ENCODE assay signal across 14 cellular contexts in genomic region chr7:5631185-5631584, GRCh38. TPM values are rescaled to one million over a fixed set of nuclear protein-coding genes. Genes with fewer than 3 reads are reported as not detected.
DNase-seq lines count a peak whose midpoint lies in the region; ATAC-seq, FAIRE-seq and TF ChIP-seq lines count a peak whose summit lies in the region.
"Had no signal": no experiment of that assay in that cellular context is flagged by ENCODE, and none has a peak within 500 bp of the region (broad histone marks: within the 10 kb centered on the region; RNA-seq: fewer than 3 reads in every experiment).

No MANE protein-coding gene starts in this region.

- no peak for TF ChIP-seq EP300 in H1 (IDR thresholded peaks at IDR 0.05; ENCODE audit: borderline replicate concordance in 1 of 2, low read depth in 2 of 2, low read length in 2 of 2)

- no peak overlapping the region for H2BK12ac ChIP-seq in H1 (ENCODE audit: low read depth, low read length)

- H4K91ac ChIP-seq in IMR-90 (ENCODE audit: insufficient read depth, low read depth, low read length) (peak overlapping the region; percentile 4; the same call in 1 of the 2 replicates), H1 (replicated peaks; ENCODE audit: insufficient read length, low read length) (peak overlapping the region; percentile 13)

- no peak for TF ChIP-seq CTCF in IMR-90 (conservative IDR thresholded peaks at IDR 0.05; ENCODE audit: low read depth, low read length)
- no peak for TF ChIP-seq CTCF in H1 (IDR thresholded peaks at IDR 0.05; ENCODE audit: control extremely low read depth in 1 of 3, insufficient read depth in 1 of 3, low read depth in 1 of 3, low read length in 3 of 3)
- no peak for TF ChIP-seq CTCF in nephron progenitor cell (IDR thresholded peaks at IDR 0.05)
- TF ChIP-seq CTCF in GM20000 (IDR thresholded peaks at IDR 0.05; ENCODE audit: extremely low read depth, missing control alignments) = no peak

- no peaks in the 10 kb centered on the region for H3K23me2 ChIP-seq in H1 (ENCODE audit: low read depth, low read length)

- H3K9me3 Mint-ChIP-seq in CD4-positive, CD25-positive, alpha-beta regulatory T cell = no peaks in the 10 kb centered on the region
- no peaks in the 10 kb centered on the region for H3K9me3 Mint-ChIP-seq in nephron progenitor cell
- no peaks in the 10 kb centered on the region for H3K9me3 Mint-ChIP-seq in stimulated activated naive B cell treated with anti-CD40 and anti-IgM and Interleukin-4, amounts not matched to agents 10 μg/mL and 1 μg/mL and 100 μg/mL, for 72 hours
- H3K9me3 Mint-ChIP-seq: memory B cell had no signal

- H3K36me3 Mint-ChIP-seq in CD4-positive, CD25-positive, alpha-beta regulatory T cell = peaks cover 20% of the 10 kb centered on the region
- peaks cover 8% of the 10 kb centered on the region for H3K36me3 Mint-ChIP-seq in nephron progenitor cell (ENCODE audit: low read depth)
- H3K36me3 Mint-ChIP-seq in stimulated activated naive B cell treated with anti-CD40 and anti-IgM and Interleukin-4, amounts not matched to agents 10 μg/mL and 1 μg/mL and 100 μg/mL, for 72 hours = peaks cover 29 to 57% of the 10 kb centered on the region in 2 donors

- H3K23ac ChIP-seq in IMR-90 (ENCODE audit: low read depth, low read length) (no peak overlapping the region), H1 (ENCODE audit: insufficient read length) (no peak overlapping the region)

- WGBS in IMR-90 (ENCODE audit: extremely low coverage in 2 of 2, insufficient read length in 1 of 2), 2 experiments = 100% methylated on average over 1 of the region's 2 CpGs; no CpG with 5 or more reads in 1 of the 2 experiments
- 96% methylated on average over 2 of the region's 2 CpGs; no CpG with 5 or more reads in 1 of the 2 experiments for WGBS in H1 (ENCODE audit: extremely low coverage in 1 of 2, insufficient coverage in 1 of 2, insufficient read length in 1 of 2, insufficient replicate concordance in 2 of 2, low coverage in 1 of 2, low lambda C conversion rate in 2 of 2, missing lambda C conversion rate in 1 of 2), 2 experiments

- H3K27me3 ChIP-seq in CD4-positive, CD25-positive, alpha-beta regulatory T cell (ENCODE audit: control insufficient read depth, insufficient read depth, low read length) = no peaks in the 10 kb centered on the region
- no peaks in the 10 kb centered on the region for H3K27me3 ChIP-seq in IMR-90 (ENCODE audit: control insufficient read depth, insufficient read depth, low read length)
- H3K27me3 ChIP-seq in H1 (replicated peaks in 1 of 4; ENCODE audit: control insufficient read depth in 3 of 4, extremely low read depth in 1 of 4, insufficient read depth in 3 of 4, low read length in 3 of 4) = no peaks in the 10 kb centered on the region; a peak in 1 of 7 replicates
- H3K27me3 ChIP-seq: ascending aorta had no signal

- peaks cover 7 to 40% (median 21%) of the 10 kb centered on the region in 4 donors for H3K4me1 Mint-ChIP-seq in CD4-positive, CD25-positive, alpha-beta regulatory T cell
- peaks cover 91% of the 10 kb centered on the region for H3K4me1 Mint-ChIP-seq in nephron progenitor cell
- H3K4me1 Mint-ChIP-seq in stimulated activated naive B cell treated with anti-CD40 and anti-IgM and Interleukin-4, amounts not matched to agents 10 μg/mL and 1 μg/mL and 100 μg/mL, for 72 hours = peaks cover 33 to 57% of the 10 kb centered on the region in 2 donors

- no peaks in the 10 kb centered on the region for H3K79me2 ChIP-seq in H1 (ENCODE audit: control insufficient read depth in 1 of 2, insufficient read depth in 2 of 2, low read length in 2 of 2)

- in situ Hi-C loops in IMR-90 (cut with MboI; ENCODE audit: low sequenced_read_pairs) = no loop called here

- CTCF ChIA-PET in IMR-90 (lab: Yijun Ruan, JAX) (no interaction called here), H1 (lab: Charles Lee; ENCODE audit: partially characterized antibody) (interaction anchor here (0.5 to 12.5 kb wide), 8 partner anchors 34 to 541 kb away, joined by 3 to 90 read pairs (median 4); no protein-coding TSS in a partner anchor)

- H4K5ac ChIP-seq in IMR-90 (ENCODE audit: low read depth, low read length) (no peak overlapping the region), H1 (ENCODE audit: insufficient read length, low read depth, low read length) (no peak overlapping the region)

- no peak for DNase-seq in CD4-positive, CD25-positive, alpha-beta regulatory T cell
- no peak for DNase-seq in IMR-90
- no peak for DNase-seq in H1 (ENCODE audit: low read depth in 1 of 2, low spot score in 2 of 2)
- no peak for DNase-seq in nephron progenitor cell
- no peak for DNase-seq in stimulated activated naive B cell treated with anti-CD40 and anti-IgM and Interleukin-4, amounts not matched to agents 10 μg/mL and 1 μg/mL and 100 μg/mL, for 72 hours
- no peak for DNase-seq in EL
- DNase-seq in GM20000 (ENCODE audit: low spot score) = no peak
- DNase-seq: foreskin melanocyte, KG1, OCI-M1 had no signal

- no peak overlapping the region for H2AK9ac ChIP-seq in IMR-90 (replicated peaks; ENCODE audit: low read depth, low read length, poor library complexity)

- H3K18ac ChIP-seq in IMR-90 (ENCODE audit: low read depth, low read length) (no peak overlapping the region), H1 (ENCODE audit: extremely low read depth, low read length) (no peak overlapping the region)

- ATAC-seq in CD4-positive, CD25-positive, alpha-beta regulatory T cell (ENCODE audit: low read depth in 2 of 2) = no peak
- ATAC-seq in IMR-90 (ENCODE audit: low read depth) = no peak
- ATAC-seq in stimulated activated naive B cell treated with anti-CD40 and anti-IgM and Interleukin-4, amounts not matched to agents 10 μg/mL and 1 μg/mL and 100 μg/mL, for 72 hours (replicated peaks) = no peak
- ATAC-seq: HCT116 had no signal

- peak overlapping the region; percentile 6; the same call in 1 of the 2 replicates for H3K4ac ChIP-seq in IMR-90 (ENCODE audit: low read depth, low read length)
- no peak overlapping the region for H3K4ac ChIP-seq in H1 (replicated peaks; ENCODE audit: insufficient read length, low read depth, low read length)

- no peak overlapping the region for H3K4me3 Mint-ChIP-seq in CD4-positive, CD25-positive, alpha-beta regulatory T cell
- no peak overlapping the region for H3K4me3 Mint-ChIP-seq in nephron progenitor cell
- no peak overlapping the region for H3K4me3 Mint-ChIP-seq in stimulated activated naive B cell treated with anti-CD40 and anti-IgM and Interleukin-4, amounts not matched to agents 10 μg/mL and 1 μg/mL and 100 μg/mL, for 72 hours
- H3K4me3 Mint-ChIP-seq: memory B cell had no signal

- no peak for TF ChIP-seq RAD21 in IMR-90 (IDR thresholded peaks at IDR 0.05; ENCODE audit: low read length)
- TF ChIP-seq RAD21 in H1 (IDR thresholded peaks at IDR 0.05 in 1 of 2, conservative IDR thresholded peaks at IDR 0.05 in 1 of 2; ENCODE audit: low read depth in 2 of 2, low read length in 2 of 2) = no peak

- H3K27ac Mint-ChIP-seq in CD4-positive, CD25-positive, alpha-beta regulatory T cell = peak overlapping the region; percentile 79 to 92 (median 82)
- peak overlapping the region; percentile 97 for H3K27ac Mint-ChIP-seq in nephron progenitor cell
- no peak overlapping the region for H3K27ac Mint-ChIP-seq in stimulated activated naive B cell treated with anti-CD40 and anti-IgM and Interleukin-4, amounts not matched to agents 10 μg/mL and 1 μg/mL and 100 μg/mL, for 72 hours
- H3K27ac Mint-ChIP-seq: memory B cell had no signal

- H2BK15ac ChIP-seq in IMR-90 (ENCODE audit: low read depth, low read length) = peak overlapping the region; percentile 41; the same call in 1 of the 3 replicates
- no peak overlapping the region for H2BK15ac ChIP-seq in H1 (ENCODE audit: low read length)

- peaks cover 29% of the 10 kb centered on the region for H3K36me3 ChIP-seq in CD4-positive, CD25-positive, alpha-beta regulatory T cell (ENCODE audit: control insufficient read depth, insufficient read depth, low read length)
- H3K36me3 ChIP-seq in IMR-90 (ENCODE audit: control insufficient read depth, insufficient read depth, low read length) (peaks cover 4% of the 10 kb centered on the region), H1 (ENCODE audit: control insufficient read depth in 2 of 4, insufficient read depth in 4 of 4, low read length in 3 of 4) (no peaks in the 10 kb centered on the region)

- H4K8ac ChIP-seq in IMR-90 (ENCODE audit: low read depth in 2 of 2, low read length in 2 of 2) = no peak overlapping the region; a peak in 1 of 4 replicates
- no peak overlapping the region for H4K8ac ChIP-seq in H1 (ENCODE audit: extremely low read depth, insufficient read depth, low read length)

- H3K27me3 Mint-ChIP-seq in CD4-positive, CD25-positive, alpha-beta regulatory T cell = no peaks in the 10 kb centered on the region
- peaks cover 6% of the 10 kb centered on the region for H3K27me3 Mint-ChIP-seq in nephron progenitor cell (ENCODE audit: low read depth, poor library complexity)
- H3K27me3 Mint-ChIP-seq in stimulated activated naive B cell treated with anti-CD40 and anti-IgM and Interleukin-4, amounts not matched to agents 10 μg/mL and 1 μg/mL and 100 μg/mL, for 72 hours = no peaks in the 10 kb centered on the region
- H3K27me3 Mint-ChIP-seq: memory B cell had no signal

- POLR2A ChIA-PET in IMR-90 (lab: Charles Lee; ENCODE audit: unreplicated experiment) = no interaction called here
- POLR2A ChIA-PET in H1 (lab: Charles Lee; ENCODE audit: partially characterized antibody) = interaction anchor here (0.6 to 1.3 kb wide), 4 partner anchors 25 to 153 kb away, joined by 3 to 4 read pairs (median 3); no protein-coding TSS in a partner anchor

- H3K79me1 ChIP-seq in IMR-90 (ENCODE audit: low read depth in 1 of 2, low read length in 2 of 2) = peaks cover 24 to 79% of the 10 kb centered on the region in 2 experiments
- H3K79me1 ChIP-seq in H1 (ENCODE audit: low read depth, low read length) = no peaks in the 10 kb centered on the region; the same call in 1 of the 2 replicates

- peaks cover 27% of the 10 kb centered on the region for H3K9me1 ChIP-seq in IMR-90 (ENCODE audit: insufficient read depth, low read length)

- no peak overlapping the region for H3K9ac ChIP-seq in IMR-90 (ENCODE audit: low read depth, low read length)
- H3K9ac ChIP-seq in H1 (replicated peaks in 1 of 4; ENCODE audit: extremely low read depth in 1 of 4, low read depth in 3 of 4, low read length in 3 of 4) = no peak overlapping the region

- no peak for FAIRE-seq in H1 (lab: Jason Lieb, UNC)
- FAIRE-seq: GM12892 had no signal

- intact Hi-C loops in IMR-90 (cut with micrococcal nuclease) = no loop called here

- no peak overlapping the region for H3K56ac ChIP-seq in IMR-90 (ENCODE audit: extremely low read depth, insufficient read depth, low read length)
- no peak overlapping the region for H3K56ac ChIP-seq in H1 (replicated peaks; ENCODE audit: insufficient read length, low read depth, low read length)

- no peak overlapping the region for H3K27ac ChIP-seq in CD4-positive, CD25-positive, alpha-beta regulatory T cell (ENCODE audit: insufficient read depth, low read length, poor library complexity, severe bottlenecking)
- H3K27ac ChIP-seq in IMR-90 (ENCODE audit: insufficient read depth, low read length) (no peak overlapping the region), H1 (ENCODE audit: low read depth, low read length) (no peak overlapping the region)

- peaks cover 21% of the 10 kb centered on the region for H3K4me1 ChIP-seq in CD4-positive, CD25-positive, alpha-beta regulatory T cell (ENCODE audit: control insufficient read depth, insufficient read depth, low read length, poor library complexity, severe bottlenecking)
- H3K4me1 ChIP-seq in IMR-90 (ENCODE audit: control insufficient read depth, insufficient read depth, low read length) (peaks cover 33% of the 10 kb centered on the region), H1 (replicated peaks in 1 of 4; ENCODE audit: control insufficient read depth in 3 of 4, insufficient read depth in 4 of 4, low read length in 3 of 4) (peaks cover 14 to 28% (median 17%) of the 10 kb centered on the region in 4 experiments)

- H2BK20ac ChIP-seq in IMR-90 (ENCODE audit: low read depth, low read length) = no peak overlapping the region
- H2BK20ac ChIP-seq in H1 (ENCODE audit: low read length) = no peak overlapping the region

- H2BK120ac ChIP-seq in IMR-90 (ENCODE audit: low read depth, low read length) (no peak overlapping the region), H1 (replicated peaks; ENCODE audit: low read depth, low read length) (no peak overlapping the region)

- no peak overlapping the region for H2AFZ ChIP-seq in IMR-90 (replicated peaks; ENCODE audit: low read length, poor library complexity)
- no peak overlapping the region for H2AFZ ChIP-seq in H1 (ENCODE audit: low read length)

- H2AK5ac ChIP-seq in IMR-90 (ENCODE audit: low read depth, low read length) = peak overlapping the region; percentile 16; the same call in 1 of the 2 replicates
- no peak overlapping the region for H2AK5ac ChIP-seq in H1 (ENCODE audit: low read depth, low read length)

- TF ChIP-seq POLR2A in IMR-90 (IDR thresholded peaks at IDR 0.05; ENCODE audit: low read depth, low read length) (no peak), H1 (IDR thresholded peaks at IDR 0.05; ENCODE audit: control extremely low read depth in 1 of 2, low read depth in 2 of 2, low read length in 2 of 2) (no peak)

- H2BK5ac ChIP-seq in IMR-90 (ENCODE audit: low read depth, low read length, poor library complexity, severe bottlenecking) (no peak overlapping the region), H1 (ENCODE audit: low read depth, low read length) (no peak overlapping the region)

- no peak overlapping the region for H3K4me2 ChIP-seq in IMR-90 (ENCODE audit: low read depth, low read length)
- no peak overlapping the region for H3K4me2 ChIP-seq in H1 (ENCODE audit: insufficient read depth in 1 of 2, low read depth in 2 of 2, low read length in 2 of 2)

- no peaks in the 10 kb centered on the region for H3K9me3 ChIP-seq in CD4-positive, CD25-positive, alpha-beta regulatory T cell (ENCODE audit: control insufficient read depth in 2 of 2, low read length in 2 of 2)
- H3K9me3 ChIP-seq in IMR-90 (ENCODE audit: control insufficient read depth, insufficient read depth, low read length) = no peaks in the 10 kb centered on the region
- H3K9me3 ChIP-seq in H1 (ENCODE audit: insufficient read depth in 2 of 2, low read depth in 1 of 2, low read length in 1 of 2) = no peaks in the 10 kb centered on the region
- H3K9me3 ChIP-seq: ascending aorta had no signal

- peak overlapping the region; percentile 4 for H3K14ac ChIP-seq in IMR-90 (replicated peaks; ENCODE audit: low read depth, low read length)
- no peak overlapping the region for H3K14ac ChIP-seq in H1 (ENCODE audit: insufficient read length)

- no TSS peak for BruUV-seq in IMR-90 (replicated peaks; lab: Mats Ljungman, UMichigan)

- H3K4me3 ChIP-seq in CD4-positive, CD25-positive, alpha-beta regulatory T cell (ENCODE audit: low read depth, low read length) = no peak overlapping the region
- H3K4me3 ChIP-seq in IMR-90 (ENCODE audit: insufficient read depth, low read depth, low read length) (no peak overlapping the region), H1 (ENCODE audit: extremely low read depth in 1 of 4, insufficient read depth in 2 of 4, low read depth in 3 of 4, low read length in 4 of 4) (no peak overlapping the region)
- H3K4me3 ChIP-seq: ascending aorta had no signal

- dilution Hi-C loops in IMR-90 (cut with HindIII; ENCODE audit: low sequenced_read_pairs, unreplicated experiment) = no loop called here

- H4K20me1 ChIP-seq in IMR-90 (ENCODE audit: insufficient read depth, low read length) = peaks cover 6% of the 10 kb centered on the region; the same call in 1 of the 2 replicates
- peaks cover 0 to 3% of the 10 kb centered on the region in 2 experiments for H4K20me1 ChIP-seq in H1 (replicated peaks in 1 of 2; ENCODE audit: control insufficient read depth in 1 of 2, insufficient read depth in 2 of 2, low read length in 2 of 2)

RNA-seq across cellular contexts. Expression of gene FSCN1, which starts 38.6 kb away (rescaled TPM):
- total RNA-seq in CD4-positive, CD25-positive, alpha-beta regulatory T cell = 7.9 TPM
- under 1 TPM in 2 of 4 donors, not detected in 2; 0.07 to 0.14 TPM for polyA plus RNA-seq in CD4-positive, CD25-positive, alpha-beta regulatory T cell
- total RNA-seq in IMR-90 (2012; rRNA removed) = 118 and 137 TPM in 2 replicates
- polyA plus RNA-seq in IMR-90 (2012; rRNA removed) = 277 and 353 TPM in 2 replicates
- polyA plus RNA-seq in IMR-90 (2012; cell fraction: cytosol; rRNA removed) = 217 and 436 TPM in 2 replicates
- polyA plus RNA-seq in IMR-90 (2012; cell fraction: nucleus; rRNA removed; ENCODE audit: low replicate concordance) = 131 and 368 TPM in 2 replicates
- total RNA-seq in H1 (2021; fragmentation: NEBNext Ultra II Directional; extraction: Animal tissue kit (Norgen Biotek cat#: 25700)) = 300 and 304 TPM in 2 replicates
- 220 and 354 TPM in 2 replicates for polyA plus RNA-seq in H1 (2011; rRNA removed)
- polyA plus RNA-seq in H1 (2011; cell fraction: cytosol; rRNA removed) = 162 TPM
- polyA plus RNA-seq in H1 (2011; cell fraction: nucleus; rRNA removed) = 211 TPM
- 134 to 263 TPM (median 248 TPM) in 4 replicates for polyA plus RNA-seq in H1 (2012, experiment 1 of 2)
- polyA plus RNA-seq in H1 (2012, experiment 2 of 2) = 286 TPM
- polyA plus RNA-seq in H1 (2013, experiment 1 of 2) = 278 TPM
- polyA plus RNA-seq in H1 (2013, experiment 2 of 2) = 278 TPM
- 63.6 and 68.5 TPM in 2 replicates for polyA minus RNA-seq in H1 (2011; rRNA and poly(A)+ RNA removed)
- 239 TPM for polyA minus RNA-seq in H1 (2011; cell fraction: cytosol; rRNA and poly(A)+ RNA removed)
- polyA minus RNA-seq in H1 (2011; cell fraction: nucleus; rRNA and poly(A)+ RNA removed) = 150 TPM

Comparison
In these comparisons a context has a peak if more than half of its experiments do, and no peak if none do; other contexts are left out.
1. RNA of gene FSCN1, which starts 38.6 kb away (total RNA-seq): 300 to 304 TPM in H1 and 118 to 137 TPM in IMR-90; 7.9 TPM in CD4-positive, CD25-positive, alpha-beta regulatory T cell (single experiment); every median in the first group is over 10 times any median in the second.